In the genomic region with DNA sequence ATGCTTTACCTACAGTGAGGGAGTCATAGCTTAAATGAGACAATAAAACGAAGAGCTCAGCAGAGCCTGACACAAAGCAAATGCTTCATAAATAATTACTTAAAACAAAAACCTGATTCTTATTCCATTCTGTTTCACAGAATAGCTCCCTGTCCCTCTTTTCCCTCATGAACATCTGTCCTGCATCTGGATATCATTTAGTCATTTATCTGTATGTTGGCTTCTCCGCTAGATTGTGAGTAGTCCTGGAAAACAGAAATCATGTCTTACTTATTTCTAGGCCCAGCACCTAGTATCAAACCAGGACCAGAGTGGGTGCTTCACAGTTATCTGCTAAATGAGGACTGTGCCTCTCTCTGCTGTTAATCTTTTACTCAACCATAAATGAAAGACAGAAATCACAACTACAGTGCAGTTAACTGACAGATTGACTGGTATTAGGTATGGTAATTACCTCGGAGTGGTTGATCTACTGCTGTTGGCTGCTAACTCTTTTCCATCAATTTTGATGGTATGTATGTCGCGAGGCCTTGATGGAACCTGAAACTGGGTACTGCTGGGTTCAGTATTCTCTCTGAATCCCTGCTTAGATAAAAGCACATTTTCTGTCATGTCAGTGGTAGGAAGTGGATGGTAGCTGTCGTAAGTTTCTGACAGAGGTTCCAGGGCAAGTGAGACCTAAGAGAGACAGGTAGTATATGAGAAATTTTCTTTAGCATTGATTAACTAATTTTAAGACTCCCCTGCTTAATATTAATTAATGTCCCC, we compare ENCODE assay signal across 10 cellular contexts. TPM values are rescaled to one million over a fixed set of nuclear protein-coding genes. Genes with fewer than 3 reads are reported as not detected.
DNase-seq lines count a peak whose midpoint lies in the region; ATAC-seq, FAIRE-seq and TF ChIP-seq lines count a peak whose summit lies in the region.
"Had no signal": no experiment of that assay in that cellular context is flagged by ENCODE, and none has a peak within 500 bp of the region (broad histone marks: within the 10 kb centered on the region; RNA-seq: fewer than 3 reads in every experiment).

No MANE protein-coding gene starts in this region.

- H3K27ac Mint-ChIP-seq in nephron (peak overlapping the region; percentile 84 to 95 (median 94)), T-helper 17 cell (no peak overlapping the region)
- H3K27ac Mint-ChIP-seq: natural killer cell treated with Interleukin-12 subunit alpha and Interleukin-12 subunit beta and Interleukin-15 and Interleukin-18, amount 100 ng/mL, for 72 hours had no signal

- peak overlapping the region; percentile 88 to 90 for H3K27ac ChIP-seq in A549
- H3K27ac ChIP-seq in HUES64 (ENCODE audit: low read depth, low read length), result peak overlapping the region; percentile 77

- POLR2A ChIA-PET in A549 (lab: Yijun Ruan, JAX), result interaction anchor here (0.6 to 1.1 kb wide), 3 partner anchors 15 to 157 kb away, joined by 3 to 4 read pairs (median 3); partner anchors contain the start of genes C2CD3, PPME1 and UCP2

- H3K9me3 ChIP-seq in A549 (no peaks in the 10 kb centered on the region), HUES64 (ENCODE audit: insufficient read depth, low read depth, low read length) (no peaks in the 10 kb centered on the region), T-helper 17 cell (ENCODE audit: control insufficient read depth, low read length, poor library complexity, severe bottlenecking) (no peaks in the 10 kb centered on the region)

- H3K27me3 ChIP-seq in HUES64 (ENCODE audit: insufficient read depth, low read length), result no peaks in the 10 kb centered on the region

- TF ChIP-seq CTCF in A549 (IDR thresholded peaks at IDR 0.05), result no peak
- TF ChIP-seq CTCF in nephron (IDR thresholded peaks at IDR 0.05; ENCODE audit: unreplicated experiment in 3 of 3), result no peak

- FAIRE-seq in A549 (lab: Jason Lieb, UNC) (no peak), endometrium (lab: Jason Lieb, UNC) (peak; percentile 12)

- H3K36me3 Mint-ChIP-seq in nephron (ENCODE audit: low read depth) (peaks cover 26% of the 10 kb centered on the region), T-helper 17 cell (ENCODE audit: low read depth) (peaks cover 10% of the 10 kb centered on the region)

- CTCF ChIA-PET in A549 (lab: Yijun Ruan, JAX), result interaction anchor here (2.0 kb wide), 1 partner anchor 31 kb away, joined by 6 read pairs; the partner anchor contains the start of genes C2CD3 and PPME1

- ATAC-seq in A549 (peak; percentile 6 to 32; a peak in 2 of 6 replicates), HG03175 (IDR thresholded peaks at IDR 0.05; ENCODE audit: unreplicated experiment) (no peak), HG03571 (IDR thresholded peaks at IDR 0.05; ENCODE audit: unreplicated experiment) (no peak), T-helper 17 cell (no peak)
- ATAC-seq: natural killer cell treated with Interleukin-12 subunit alpha and Interleukin-12 subunit beta and Interleukin-15 and Interleukin-18, amount 100 ng/mL, for 72 hours had no signal

- peaks cover 37% of the 10 kb centered on the region for H3K36me3 ChIP-seq in HUES64 (ENCODE audit: insufficient read depth, low read length)

- TF ChIP-seq RAD21 in A549 (conservative IDR thresholded peaks at IDR 0.05 in 1 of 2, IDR thresholded peaks at IDR 0.05 in 1 of 2), result no peak

- H3K4me3 Mint-ChIP-seq in nephron (no peak overlapping the region), T-helper 17 cell (no peak overlapping the region)
- H3K4me3 Mint-ChIP-seq: natural killer cell treated with Interleukin-12 subunit alpha and Interleukin-12 subunit beta and Interleukin-15 and Interleukin-18, amount 100 ng/mL, for 72 hours had no signal

- H3K9ac ChIP-seq in HUES64 (ENCODE audit: low read depth, low read length), result peak overlapping the region; percentile 58; the same call in 1 of the 2 replicates

- peaks cover 39% of the 10 kb centered on the region for H3K4me1 Mint-ChIP-seq in nephron
- peaks cover 11% of the 10 kb centered on the region for H3K4me1 Mint-ChIP-seq in T-helper 17 cell

- H3K4me1 ChIP-seq in A549 (peaks cover 83% of the 10 kb centered on the region), HUES64 (ENCODE audit: insufficient read depth, low read length) (peaks cover 36% of the 10 kb centered on the region)

- TF ChIP-seq POLR2A in A549 (IDR thresholded peaks at IDR 0.05; ENCODE audit: low read length), result no peak

- H3K9me3 Mint-ChIP-seq in nephron, result no peaks in the 10 kb centered on the region
- H3K9me3 Mint-ChIP-seq: natural killer cell treated with Interleukin-12 subunit alpha and Interleukin-12 subunit beta and Interleukin-15 and Interleukin-18, amount 100 ng/mL, for 72 hours had no signal

- H3K27me3 Mint-ChIP-seq in nephron (ENCODE audit: low read depth) (no peaks in the 10 kb centered on the region), T-helper 17 cell (no peaks in the 10 kb centered on the region)
- H3K27me3 Mint-ChIP-seq: natural killer cell treated with Interleukin-12 subunit alpha and Interleukin-12 subunit beta and Interleukin-15 and Interleukin-18, amount 100 ng/mL, for 72 hours had no signal

- WGBS in A549 (ENCODE audit: missing lambda C conversion rate), result 74% methylated on average over 6 of the region's 6 CpGs
- 94% methylated on average over 6 of the region's 6 CpGs for WGBS in HUES64

- TF ChIP-seq EP300 in A549 (IDR thresholded peaks at IDR 0.05), result no peak

- peak in 1 of 2 experiments; percentile 14 for DNase-seq in A549 (ENCODE audit: low read depth in 1 of 2, low spot score in 1 of 2)
- DNase-seq in NCI-H226, result no peak
- DNase-seq in T-helper 17 cell, result no peak
- DNase-seq: stimulated activated naive CD4-positive, alpha-beta T cell had no signal

- no peak overlapping the region for H3K4me3 ChIP-seq in A549
- no peak overlapping the region for H3K4me3 ChIP-seq in HUES64 (ENCODE audit: low read length)

- peak overlapping the region; percentile 76 for H3K4me2 ChIP-seq in A549

TF ChIP-seq in A549, 52 proteins besides CTCF, POLR2A, EP300 and RAD21:
- TF ChIP-seq ZNF302 (CRISPR knock-in tag; IDR thresholded peaks at IDR 0.05) (no peak; the same call in 1 of the 2 replicates), RCOR1 (IDR thresholded peaks at IDR 0.05; ENCODE audit: low read depth, low read length) (no peak), HOXB13 (CRISPR knock-in tag; IDR thresholded peaks at IDR 0.05; ENCODE audit: low read depth) (peak; percentile 31; the same call in 1 of the 2 replicates), HOXB5 (CRISPR knock-in tag; IDR thresholded peaks at IDR 0.05) (no peak)

RNA-seq across cellular contexts. Expression of gene C2CD3, which starts 31.5 kb away (rescaled TPM):
- 15.2 and 22.7 TPM in 2 replicates for polyA plus RNA-seq in A549 (2011; rRNA removed)
- 9.3 and 12.0 TPM in 2 replicates for polyA plus RNA-seq in A549 (2012; cell fraction: cytosol; rRNA removed)
- 17.1 and 19.9 TPM in 2 replicates for polyA plus RNA-seq in A549 (2012; cell fraction: nucleus; rRNA removed)
- 18.2 to 19.8 TPM (median 19.3 TPM) in 3 replicates for polyA plus RNA-seq in A549 (2017; fragmentation: RNase III; extraction: RNeasy Plus Mini Kit Qiagen cat#74134 plus additional on column Dnase treatment)
- polyA minus RNA-seq in A549 (2011; rRNA and poly(A)+ RNA removed), result 60.4 and 64.1 TPM in 2 replicates
- polyA plus RNA-seq in HUES64 (2013, experiment 1 of 2), result 14.4 TPM
- polyA plus RNA-seq in HUES64 (2013, experiment 2 of 2), result 15.9 TPM
- 10 to 100 TPM; 35.5 to 37.1 TPM for total RNA-seq in T-helper 17 cell

RNA-seq across cellular contexts. Expression of gene PPME1, which starts 31.8 kb away (rescaled TPM):
- polyA plus RNA-seq in A549 (2011; rRNA removed) (69.2 and 82.6 TPM in 2 replicates), A549 (2017; fragmentation: RNase III; extraction: RNeasy Plus Mini Kit Qiagen cat#74134 plus additional on column Dnase treatment) (82.2 to 89.8 TPM (median 85.7 TPM) in 3 replicates)
- polyA plus RNA-seq in A549 (2012; cell fraction: cytosol; rRNA removed), result 69.1 and 92.7 TPM in 2 replicates
- 114 and 127 TPM in 2 replicates for polyA plus RNA-seq in A549 (2012; cell fraction: nucleus; rRNA removed)
- 62.2 and 63.0 TPM in 2 replicates for polyA minus RNA-seq in A549 (2011; rRNA and poly(A)+ RNA removed)
- 27.9 TPM for polyA plus RNA-seq in HUES64 (2013, experiment 1 of 2)
- 35.7 TPM for polyA plus RNA-seq in HUES64 (2013, experiment 2 of 2)
- 10 to 100 TPM; 15.3 to 17.8 TPM for total RNA-seq in T-helper 17 cell

Comparison
In these comparisons a context has a peak if more than half of its experiments do, and no peak if none do; other contexts are left out.
1. ATAC-seq: peak in A549 (2 of 2); none in HG03175 (single experiment), HG03571 (single experiment) and T-helper 17 cell (single experiment).